8 cellular contexts compared by ENCODE assay signal in genomic region chr9:29213374-29214161, GRCh38. TPM values are rescaled to one million over a fixed set of nuclear protein-coding genes. Genes with fewer than 3 reads are reported as not detected.
DNase-seq lines count a peak whose midpoint lies in the region; ATAC-seq, FAIRE-seq and TF ChIP-seq lines count a peak whose summit lies in the region.

Gene LINGO2 (minus strand): TSS chr9:29213601.

- H2BK5ac ChIP-seq in H9 (ENCODE audit: insufficient read length, low read length) = no peak within 1 kb of the TSS
- peak within 1 kb of the TSS; percentile 36; the same call in 1 of the 2 replicates for H2BK5ac ChIP-seq in H1 (ENCODE audit: low read depth, low read length)

- no peak within 1 kb of the TSS for H3K4ac ChIP-seq in H9 (ENCODE audit: low read depth, low read length)
- no peak within 1 kb of the TSS for H3K4ac ChIP-seq in H1 (replicated peaks; ENCODE audit: insufficient read length, low read depth, low read length)

- H3K4me3 ChIP-seq in H1 (ENCODE audit: extremely low read depth in 1 of 4, insufficient read depth in 2 of 4, low read depth in 3 of 4, low read length in 4 of 4) = peak within 1 kb of the TSS; percentile 49 to 89 (median 86)
- no peak within 1 kb of the TSS for H3K4me3 ChIP-seq in naive thymus-derived CD4-positive, alpha-beta T cell (ENCODE audit: low read length)
- H3K4me3 ChIP-seq in effector memory CD4-positive, alpha-beta T cell (ENCODE audit: insufficient read depth, low read depth, low read length, poor library complexity, severe bottlenecking) = no peak within 1 kb of the TSS

- peaks cover 56% of the 10 kb centered on the region for H3K27me3 Mint-ChIP-seq in H9 (ENCODE audit: low read depth)
- H3K27me3 Mint-ChIP-seq in naive thymus-derived CD4-positive, alpha-beta T cell = peaks cover 50 to 71% (median 66%) of the 10 kb centered on the region in 5 donors

- H3K27me3 ChIP-seq in H9 (ENCODE audit: insufficient read depth, low read length) (peaks cover 5% of the 10 kb centered on the region; the same call in 1 of the 2 replicates), H1 (replicated peaks in 1 of 4; ENCODE audit: control insufficient read depth in 3 of 4, extremely low read depth in 1 of 4, insufficient read depth in 3 of 4, low read length in 3 of 4) (peaks cover 0 to 16% (median 10%) of the 10 kb centered on the region in 4 experiments; a peak in 6 of 7 replicates)
- peaks cover 0 to 14% of the 10 kb centered on the region in 2 donors for H3K27me3 ChIP-seq in naive thymus-derived CD4-positive, alpha-beta T cell (ENCODE audit: control insufficient read depth in 2 of 2, insufficient read depth in 2 of 2, low read length in 2 of 2)
- H3K27me3 ChIP-seq in effector memory CD4-positive, alpha-beta T cell (replicated peaks; ENCODE audit: control insufficient read depth, insufficient read depth, low read length, poor library complexity, severe bottlenecking) = peaks cover 10% of the 10 kb centered on the region

- H3K9ac ChIP-seq in H9 (ENCODE audit: extremely low read depth, insufficient read length, low read length) = peak within 1 kb of the TSS; percentile 20
- H3K9ac ChIP-seq in H1 (replicated peaks in 1 of 4; ENCODE audit: extremely low read depth in 1 of 4, low read depth in 3 of 4, low read length in 3 of 4) = peak within 1 kb of the TSS in 3 of 4 experiments; percentile 16 to 64 (median 53); a peak in 4 of 7 replicates

- no CpG with 5 or more reads among the region's 59 CpGs for WGBS in H9 (ENCODE audit: extremely low coverage, insufficient read length, low lambda C conversion rate)
- 1% methylated on average over 47 of the region's 59 CpGs; no CpG with 5 or more reads in 1 of the 2 experiments for WGBS in H1 (ENCODE audit: extremely low coverage in 1 of 2, insufficient coverage in 1 of 2, insufficient read length in 1 of 2, insufficient replicate concordance in 2 of 2, low coverage in 1 of 2, low lambda C conversion rate in 2 of 2, missing lambda C conversion rate in 1 of 2), 2 experiments

- H3K14ac ChIP-seq in H9 (ENCODE audit: insufficient read depth, low read length) (no peak within 1 kb of the TSS), H1 (ENCODE audit: insufficient read length) (no peak within 1 kb of the TSS)

- H4K5ac ChIP-seq in H9 (ENCODE audit: insufficient read length, low read depth, low read length) = no peak within 1 kb of the TSS
- no peak within 1 kb of the TSS for H4K5ac ChIP-seq in H1 (ENCODE audit: insufficient read length, low read depth, low read length)

- peak within 1 kb of the TSS; percentile 72 to 96 (median 91); a peak in 6 of 7 replicates for H3K27ac Mint-ChIP-seq in H9
- peak within 1 kb of the TSS in 1 of 9 donors; percentile 47 for H3K27ac Mint-ChIP-seq in naive thymus-derived CD4-positive, alpha-beta T cell

- H2BK12ac ChIP-seq in H9 (ENCODE audit: insufficient read length, low read depth, low read length) = no peak within 1 kb of the TSS
- no peak within 1 kb of the TSS; the same call in 1 of the 2 replicates for H2BK12ac ChIP-seq in H1 (ENCODE audit: low read depth, low read length)

- intact Hi-C loops in naive thymus-derived CD4-positive, alpha-beta T cell (cut with micrococcal nuclease) = no loop called here

- H3K79me2 ChIP-seq in H9 (ENCODE audit: insufficient read depth, low read length) (no peaks in the 10 kb centered on the region), H1 (ENCODE audit: control insufficient read depth in 1 of 2, insufficient read depth in 2 of 2, low read length in 2 of 2) (peaks cover 0 to 30% of the 10 kb centered on the region in 2 experiments; a peak in 2 of 4 replicates)

- H3K23ac ChIP-seq in H9 (ENCODE audit: insufficient read length, low read depth, low read length) = no peak within 1 kb of the TSS
- H3K23ac ChIP-seq in H1 (ENCODE audit: insufficient read length) = no peak within 1 kb of the TSS

- H4K91ac ChIP-seq in H9 (ENCODE audit: insufficient read length, low read depth, low read length) = no peak within 1 kb of the TSS
- no peak within 1 kb of the TSS for H4K91ac ChIP-seq in H1 (replicated peaks; ENCODE audit: insufficient read length, low read length)

- TF ChIP-seq EP300 in H1 (IDR thresholded peaks at IDR 0.05; ENCODE audit: borderline replicate concordance in 1 of 2, low read depth in 2 of 2, low read length in 2 of 2) = no peak

- H2BK120ac ChIP-seq in H9 (ENCODE audit: low read depth, low read length, poor library complexity, severe bottlenecking) (no peak within 1 kb of the TSS), H1 (replicated peaks; ENCODE audit: low read depth, low read length) (no peak within 1 kb of the TSS)

- peak within 1 kb of the TSS; percentile 45 for H2AFZ ChIP-seq in H9 (ENCODE audit: low read length)
- peak within 1 kb of the TSS; percentile 98 for H2AFZ ChIP-seq in H1 (ENCODE audit: low read length)

- H3K4me1 ChIP-seq in H9 (ENCODE audit: insufficient read depth, low read length) = 0 out of 2 replicates have a peak, but pooled peaks cover 1% of the 10 kb centered on the region
- peaks cover 3 to 9% (median 6%) of the 10 kb centered on the region in 4 experiments; a peak in 5 of 7 replicates for H3K4me1 ChIP-seq in H1 (replicated peaks in 1 of 4; ENCODE audit: control insufficient read depth in 3 of 4, insufficient read depth in 4 of 4, low read length in 3 of 4)
- H3K4me1 ChIP-seq in naive thymus-derived CD4-positive, alpha-beta T cell (ENCODE audit: control insufficient read depth in 2 of 2, insufficient read depth in 2 of 2, low read length in 2 of 2) = no peaks in the 10 kb centered on the region
- peaks cover 2% of the 10 kb centered on the region for H3K4me1 ChIP-seq in effector memory CD4-positive, alpha-beta T cell (ENCODE audit: control insufficient read depth, insufficient read depth, low read length, poor library complexity, severe bottlenecking)

- H3K18ac ChIP-seq in H9 (ENCODE audit: insufficient read length, low read depth, low read length) (no peak within 1 kb of the TSS), H1 (ENCODE audit: extremely low read depth, low read length) (peak within 1 kb of the TSS; percentile 85)

- H3K4me1 Mint-ChIP-seq in H9 = peaks cover 28 to 29% of the 10 kb centered on the region in 2 experiments
- H3K4me1 Mint-ChIP-seq in naive thymus-derived CD4-positive, alpha-beta T cell = peaks cover 0 to 23% (median 20%) of the 10 kb centered on the region in 7 donors

- TF ChIP-seq CTCF in H9 (conservative IDR thresholded peaks at IDR 0.05) = no peak
- no peak for TF ChIP-seq CTCF in H1 (IDR thresholded peaks at IDR 0.05; ENCODE audit: control extremely low read depth in 1 of 3, insufficient read depth in 1 of 3, low read depth in 1 of 3, low read length in 3 of 3)

- H3K27ac ChIP-seq in H9 (ENCODE audit: insufficient read length, low read depth, low read length) = no peak within 1 kb of the TSS
- H3K27ac ChIP-seq in H1 (ENCODE audit: low read depth, low read length) = no peak within 1 kb of the TSS; the same call in 1 of the 2 replicates
- no peak within 1 kb of the TSS for H3K27ac ChIP-seq in naive thymus-derived CD4-positive, alpha-beta T cell (ENCODE audit: low read depth, low read length)
- H3K27ac ChIP-seq in effector memory CD4-positive, alpha-beta T cell (ENCODE audit: insufficient read depth, low read length, poor library complexity, severe bottlenecking) = no peak within 1 kb of the TSS

- H3K36me3 Mint-ChIP-seq in H9 (ENCODE audit: insufficient read depth in 1 of 3, low read depth in 3 of 3) = no peaks in the 10 kb centered on the region
- H3K36me3 Mint-ChIP-seq in naive thymus-derived CD4-positive, alpha-beta T cell = no peaks in the 10 kb centered on the region

- H3T11ph ChIP-seq in H9 (ENCODE audit: low read length) = no peak within 1 kb of the TSS

- H3K36me3 ChIP-seq in H1 (ENCODE audit: control insufficient read depth in 2 of 4, insufficient read depth in 4 of 4, low read length in 3 of 4) = no peaks in the 10 kb centered on the region
- no peaks in the 10 kb centered on the region for H3K36me3 ChIP-seq in naive thymus-derived CD4-positive, alpha-beta T cell (ENCODE audit: control insufficient read depth in 2 of 3, insufficient read depth in 3 of 3, low read length in 3 of 3)
- H3K36me3 ChIP-seq in effector memory CD4-positive, alpha-beta T cell (ENCODE audit: control insufficient read depth, insufficient read depth, low read length) = no peaks in the 10 kb centered on the region

- H3K9me3 ChIP-seq in H9 (ENCODE audit: control insufficient read depth, low read depth, low read length) = no peaks in the 10 kb centered on the region
- no peaks in the 10 kb centered on the region for H3K9me3 ChIP-seq in H1 (ENCODE audit: insufficient read depth in 2 of 2, low read depth in 1 of 2, low read length in 1 of 2)
- H3K9me3 ChIP-seq in naive thymus-derived CD4-positive, alpha-beta T cell (ENCODE audit: control insufficient read depth in 2 of 3, low read length in 3 of 3) = no peaks in the 10 kb centered on the region
- no peaks in the 10 kb centered on the region for H3K9me3 ChIP-seq in effector memory CD4-positive, alpha-beta T cell (ENCODE audit: control insufficient read depth, low read length)

- no peaks in the 10 kb centered on the region for H3K79me1 ChIP-seq in H9 (ENCODE audit: insufficient read depth, low read depth, low read length, poor library complexity, severe bottlenecking)
- no peaks in the 10 kb centered on the region for H3K79me1 ChIP-seq in H1 (ENCODE audit: low read depth, low read length)

- FAIRE-seq in H1 (lab: Jason Lieb, UNC) (no peak), RCC 7860 (lab: Jason Lieb, UNC) (no peak)

- H2BK20ac ChIP-seq in H9 (ENCODE audit: low read depth, low read length, poor library complexity, severe bottlenecking) = no peak within 1 kb of the TSS
- no peak within 1 kb of the TSS for H2BK20ac ChIP-seq in H1 (ENCODE audit: low read length)

- peak in 1 of 2 experiments; percentile 18; a peak in 2 of 4 replicates for TF ChIP-seq RAD21 in H1 (IDR thresholded peaks at IDR 0.05 in 1 of 2, conservative IDR thresholded peaks at IDR 0.05 in 1 of 2; ENCODE audit: low read depth in 2 of 2, low read length in 2 of 2)

- H4K8ac ChIP-seq in H9 (replicated peaks; ENCODE audit: insufficient read length, low read depth, low read length) = no peak within 1 kb of the TSS
- no peak within 1 kb of the TSS for H4K8ac ChIP-seq in H1 (ENCODE audit: extremely low read depth, insufficient read depth, low read length)

- H3K23me2 ChIP-seq in H9 (ENCODE audit: insufficient read length, low read depth, low read length, poor library complexity, severe bottlenecking) (peaks cover 29% of the 10 kb centered on the region), H1 (ENCODE audit: low read depth, low read length) (peaks cover 31% of the 10 kb centered on the region)

- H3K4me3 Mint-ChIP-seq in H9 = peak within 1 kb of the TSS; percentile 84 to 95
- H3K4me3 Mint-ChIP-seq in naive thymus-derived CD4-positive, alpha-beta T cell = peak within 1 kb of the TSS; percentile 20 to 82 (median 68)

- H2BK15ac ChIP-seq in H9 (ENCODE audit: low read depth, low read length) (no peak within 1 kb of the TSS), H1 (ENCODE audit: low read length) (0 out of 2 replicates have a peak within 1 kb of the TSS, but pooled peaks have one; percentile 46)

- ATAC-seq in naive thymus-derived CD4-positive, alpha-beta T cell = no peak

- H2AK5ac ChIP-seq in H9 (ENCODE audit: insufficient read length, low read length) (no peak within 1 kb of the TSS), H1 (ENCODE audit: low read depth, low read length) (no peak within 1 kb of the TSS)

- peak; percentile 81 for DNase-seq in H9
- DNase-seq in NCI-H526 (lab: John Stamatoyannopoulos, UW) = peak; percentile 65 to 71
- DNase-seq in H1 (ENCODE audit: low read depth in 1 of 2, low spot score in 2 of 2) = peak in 1 of 2 experiments; percentile 83
- no peak for DNase-seq in naive thymus-derived CD4-positive, alpha-beta T cell
- no peak for DNase-seq in effector memory CD4-positive, alpha-beta T cell
- no peak for DNase-seq in HuH-7.5 (ENCODE audit: low spot score)
- DNase-seq in dedifferentiated amniotic fluid mesenchymal stem cell (ENCODE audit: extremely low spot score) = no peak
- no peak for DNase-seq in RCC 7860 (ENCODE audit: low spot score)

- peaks cover 0 to 2% of the 10 kb centered on the region in 2 experiments; a peak in 1 of 5 replicates for H3K9me3 Mint-ChIP-seq in H9
- H3K9me3 Mint-ChIP-seq in naive thymus-derived CD4-positive, alpha-beta T cell = peaks cover 0 to 9% (median 0%) of the 10 kb centered on the region in 11 donors

- H3K56ac ChIP-seq in H9 (ENCODE audit: insufficient read length, low read depth, low read length) (no peak within 1 kb of the TSS), H1 (replicated peaks; ENCODE audit: insufficient read length, low read depth, low read length) (no peak within 1 kb of the TSS)

- POLR2A ChIA-PET in H1 (lab: Charles Lee; ENCODE audit: partially characterized antibody) = interaction anchor here (0.7 to 1.3 kb wide), 4 partner anchors 14 to 525 kb away, joined by 3 read pairs; no protein-coding TSS in a partner anchor
- POLR2A ChIA-PET in naive thymus-derived CD4-positive, alpha-beta T cell (lab: Charles Lee) = no interaction called here

- H3K4me2 ChIP-seq in H9 (ENCODE audit: insufficient read depth, insufficient read length, low read length) = peak within 1 kb of the TSS; percentile 95
- H3K4me2 ChIP-seq in H1 (ENCODE audit: insufficient read depth in 1 of 2, low read depth in 2 of 2, low read length in 2 of 2) = peak within 1 kb of the TSS; percentile 99

- no peaks in the 10 kb centered on the region for H4K20me1 ChIP-seq in H9 (ENCODE audit: control insufficient read depth, insufficient read depth, insufficient read length)
- H4K20me1 ChIP-seq in H1 (replicated peaks in 1 of 2; ENCODE audit: control insufficient read depth in 1 of 2, insufficient read depth in 2 of 2, low read length in 2 of 2) = peaks cover 0 to 1% of the 10 kb centered on the region in 2 experiments

- peak in 1 of 2 experiments; percentile 62; a peak in 1 of 3 replicates for TF ChIP-seq POLR2A in H1 (IDR thresholded peaks at IDR 0.05; ENCODE audit: control extremely low read depth in 1 of 2, low read depth in 2 of 2, low read length in 2 of 2)

- CTCF ChIA-PET in H1 (lab: Charles Lee; ENCODE audit: partially characterized antibody) = interaction anchor here (0.5 to 1.6 kb wide), 16 partner anchors 11 to 867 kb away, joined by 3 to 5 read pairs (median 4); no protein-coding TSS in a partner anchor
- CTCF ChIA-PET in naive thymus-derived CD4-positive, alpha-beta T cell (lab: Charles Lee) = no interaction called here

RNA-seq across cellular contexts. Expression of gene LINGO2, which starts in this region (rescaled TPM):
- 0.20 and 0.46 TPM in 2 replicates for total RNA-seq in H9 (2021)
- 1.4 and 2.2 TPM in 2 replicates for total RNA-seq in H1 (2021; fragmentation: NEBNext Ultra II Directional; extraction: Animal tissue kit (Norgen Biotek cat#: 25700))
- 1.5 and 2.7 TPM in 2 replicates for polyA plus RNA-seq in H1 (2011; rRNA removed)
- polyA plus RNA-seq in H1 (2011; cell fraction: cytosol; rRNA removed) = 1.6 TPM
- polyA plus RNA-seq in H1 (2011; cell fraction: nucleus; rRNA removed) = 2.3 TPM
- polyA plus RNA-seq in H1 (2012, experiment 1 of 2) = 1.7 to 2.3 TPM (median 2.2 TPM) in 4 replicates
- polyA plus RNA-seq in H1 (2012, experiment 2 of 2) = 1.3 TPM
- 4.4 TPM for polyA plus RNA-seq in H1 (2013, experiment 1 of 2)
- 4.0 TPM for polyA plus RNA-seq in H1 (2013, experiment 2 of 2)
- polyA minus RNA-seq in H1 (2011; rRNA and poly(A)+ RNA removed) = 3.4 and 6.5 TPM in 2 replicates
- polyA minus RNA-seq in H1 (2011; cell fraction: cytosol; rRNA and poly(A)+ RNA removed) = 1.2 TPM
- 11.0 TPM for polyA minus RNA-seq in H1 (2011; cell fraction: nucleus; rRNA and poly(A)+ RNA removed)
- under 1 TPM in 1 of 5 experiments, not detected in 4; 0.54 TPM for total RNA-seq in naive thymus-derived CD4-positive, alpha-beta T cell
- not detected for polyA plus RNA-seq in naive thymus-derived CD4-positive, alpha-beta T cell

Comparison
In these comparisons a context has a peak if more than half of its experiments do, and no peak if none do; other contexts are left out.
1. Peak in DNase-seq, H3K9ac ChIP-seq and H3K4me2 ChIP-seq in H9; RNA of the gene not detected or under 1 TPM.
2. DNase-seq: peak in NCI-H526 (2 of 2); none in naive thymus-derived CD4-positive, alpha-beta T cell (0 of 9), effector memory CD4-positive, alpha-beta T cell (0 of 3), HuH-7.5 (single experiment), dedifferentiated amniotic fluid mesenchymal stem cell (single experiment) and RCC 7860 (single experiment).
3. H3K4me3 ChIP-seq: peak in H1 (4 of 4); none in naive thymus-derived CD4-positive, alpha-beta T cell (single experiment) and effector memory CD4-positive, alpha-beta T cell (single experiment).